Comparison of ENCODE assay signal across 10 cellular contexts in genomic region chr6:90131614-90132423, GRCh38.
DNase-seq lines count a peak whose midpoint lies in the region; ATAC-seq and TF ChIP-seq lines count a peak whose summit lies in the region.
"Had no signal": no experiment of that assay in that cellular context is flagged by ENCODE, and none has a peak within 500 bp of the region (broad histone marks: within the 10 kb centered on the region; RNA-seq: fewer than 3 reads in every experiment).

No MANE protein-coding gene starts in this region.

- H3K4me3 Mint-ChIP-seq in stimulated activated memory B cell treated with anti-CD40 and anti-IgM and Interleukin-4, amounts not matched to agents 10 μg/mL and 1 μg/mL and 100 μg/mL, for 72 hours = no peak overlapping the region

- ATAC-seq in stimulated activated memory B cell treated with anti-CD40 and anti-IgM and Interleukin-4, amounts not matched to agents 10 μg/mL and 1 μg/mL and 100 μg/mL, for 72 hours = no peak
- no peak for ATAC-seq in GM18520 (IDR thresholded peaks at IDR 0.05; ENCODE audit: unreplicated experiment)

- peak overlapping the region; percentile 12; the same call in 1 of the 2 replicates for H3K27ac ChIP-seq in SJCRH30

- no peaks in the 10 kb centered on the region for H3K9me3 ChIP-seq in SJCRH30 (replicated peaks)

- no peaks in the 10 kb centered on the region for H3K36me3 ChIP-seq in SJCRH30

- H3K9me3 Mint-ChIP-seq in stimulated activated memory B cell treated with anti-CD40 and anti-IgM and Interleukin-4, amounts not matched to agents 10 μg/mL and 1 μg/mL and 100 μg/mL, for 72 hours = no peaks in the 10 kb centered on the region

- peaks cover 34% of the 10 kb centered on the region for H3K4me1 Mint-ChIP-seq in stimulated activated memory B cell treated with anti-CD40 and anti-IgM and Interleukin-4, amounts not matched to agents 10 μg/mL and 1 μg/mL and 100 μg/mL, for 72 hours

- H3K4me1 ChIP-seq in SJCRH30 = peaks cover 24% of the 10 kb centered on the region; the same call in 1 of the 2 replicates

- no peaks in the 10 kb centered on the region for H3K27me3 ChIP-seq in SJCRH30

- H3K27me3 Mint-ChIP-seq in stimulated activated memory B cell treated with anti-CD40 and anti-IgM and Interleukin-4, amounts not matched to agents 10 μg/mL and 1 μg/mL and 100 μg/mL, for 72 hours = no peaks in the 10 kb centered on the region

- no peak overlapping the region for H3K4me3 ChIP-seq in SJCRH30
- no peak overlapping the region for H3K4me3 ChIP-seq in foreskin fibroblast (ENCODE audit: low read depth in 1 of 2, low read length in 2 of 2)

- peak overlapping the region; percentile 62 for H3K27ac Mint-ChIP-seq in stimulated activated memory B cell treated with anti-CD40 and anti-IgM and Interleukin-4, amounts not matched to agents 10 μg/mL and 1 μg/mL and 100 μg/mL, for 72 hours
- H3K27ac Mint-ChIP-seq: activated T-helper 2 cell treated with anti-CD3 and anti-CD28 coated beads, Interferon-gamma antibody, Interleukin-2, Interleukin-4, amounts not matched to agents 10 μg/mL and 5 μg/mL and 100 μg/mL, durations not matched to agents 14 hours and 24 hours and 36 hours had no signal

- no peak for TF ChIP-seq CTCF in foreskin fibroblast (IDR thresholded peaks at IDR 0.05; ENCODE audit: low read depth, low read length)

- DNase-seq in DMS79 treated with DMSO at 0.1 percent for 48 hours (lab: John Stamatoyannopoulos, UW) = peak; percentile 32
- no peak for DNase-seq in DMS79 (lab: John Stamatoyannopoulos, UW)
- peak in 1 of 2 experiments; percentile 15 for DNase-seq in SJCRH30
- peak; percentile 42 to 90 for DNase-seq in foreskin fibroblast
- no peak for DNase-seq in activated CD8-positive, alpha-beta memory T cell treated with anti-CD3 and anti-CD28 coated beads, Interleukin-2, amount 50 U/mL, for 4 hours
- DNase-seq in HuH-7 (ENCODE audit: low spot score) = no peak
- DNase-seq: 8988T had no signal

- H3K36me3 Mint-ChIP-seq in stimulated activated memory B cell treated with anti-CD40 and anti-IgM and Interleukin-4, amounts not matched to agents 10 μg/mL and 1 μg/mL and 100 μg/mL, for 72 hours = no peaks in the 10 kb centered on the region

Comparison
In these comparisons a context has a peak if more than half of its experiments do, and no peak if none do; other contexts are left out.
1. DNase-seq: peak in DMS79 treated with DMSO at 0.1 percent for 48 hours (single experiment) and foreskin fibroblast (2 of 2); none in DMS79 (single experiment), activated CD8-positive, alpha-beta memory T cell treated with anti-CD3 and anti-CD28 coated beads, Interleukin-2, amount 50 U/mL, for 4 hours (single experiment) and HuH-7 (single experiment).